Comparison of ENCODE assay signal across 11 cellular contexts in genomic region chr21:38819719-38820147, GRCh38. TPM values are rescaled to one million over a fixed set of nuclear protein-coding genes. Genes with fewer than 3 reads are reported as not detected.
A peak's percentile ranks its signal among the peaks of the same experiment; 100 is the strongest.
DNase-seq lines count a peak whose midpoint lies in the region; ATAC-seq, FAIRE-seq and TF ChIP-seq lines count a peak whose summit lies in the region.
"Had no signal": no experiment of that assay in that cellular context is flagged by ENCODE, and none has a peak within 500 bp of the region (broad histone marks: within the 10 kb centered on the region; RNA-seq: fewer than 3 reads in every experiment).

No MANE protein-coding gene starts in this region.

- peak; percentile 94 for FAIRE-seq in keratinocyte (lab: Jason Lieb, UNC)

- dilution Hi-C loops in keratinocyte (cut with MboI; ENCODE audit: extremely low pct_ligation_motif_present, low sequenced_read_pairs), result no loop called here

- no peaks in the 10 kb centered on the region for H3K27me3 ChIP-seq in keratinocyte (ENCODE audit: control insufficient read depth, extremely low read depth, insufficient read depth, low read length)
- no peaks in the 10 kb centered on the region for H3K27me3 ChIP-seq in smooth muscle cell (ENCODE audit: low read depth)

- H3K9me1 ChIP-seq in keratinocyte (ENCODE audit: control insufficient read depth, extremely low read depth, insufficient read depth, low read length), result peaks cover 2% of the 10 kb centered on the region

- WGBS in smooth muscle cell (ENCODE audit: low lambda C conversion rate), result 71% methylated on average over 8 of the region's 8 CpGs

- H3K4me3 ChIP-seq in keratinocyte (ENCODE audit: control insufficient read depth in 2 of 3, extremely low read depth in 1 of 3, insufficient read depth in 2 of 3, low read depth in 1 of 3, low read length in 3 of 3) (peak overlapping the region in 2 of 3 experiments; percentile 27), smooth muscle cell (no peak overlapping the region)

- H3K36me3 ChIP-seq in keratinocyte (ENCODE audit: control insufficient read depth in 2 of 2, extremely low read depth in 1 of 2, insufficient read depth in 2 of 2, low read length in 2 of 2) (peaks cover 52 to 79% of the 10 kb centered on the region in 2 experiments), smooth muscle cell (ENCODE audit: low read depth) (peaks cover 53% of the 10 kb centered on the region)

- H4K20me1 ChIP-seq in keratinocyte (ENCODE audit: control insufficient read depth, extremely low read depth, insufficient read depth, low read length), result no peaks in the 10 kb centered on the region
- H4K20me1 ChIP-seq in smooth muscle cell (ENCODE audit: low read depth), result peaks cover 25% of the 10 kb centered on the region

- no peak for ATAC-seq in GM21360 (IDR thresholded peaks at IDR 0.05; ENCODE audit: unreplicated experiment)

- no peak for TF ChIP-seq CTCF in keratinocyte (optimal IDR thresholded peaks at IDR 0.05 in 1 of 3, IDR thresholded peaks at IDR 0.05 in 1 of 3, conservative IDR thresholded peaks at IDR 0.05 in 1 of 3; ENCODE audit: extremely low read depth in 1 of 3, insufficient read depth in 2 of 3, low read length in 3 of 3)
- no peak for TF ChIP-seq CTCF in smooth muscle cell (IDR thresholded peaks at IDR 0.05; ENCODE audit: borderline replicate concordance, insufficient read depth, poor library complexity, severe bottlenecking)

- peaks cover 85% of the 10 kb centered on the region for H3F3A ChIP-seq in smooth muscle cell (ENCODE audit: low read depth)

- H3K9ac ChIP-seq in keratinocyte (ENCODE audit: control insufficient read depth, extremely low read depth, insufficient read depth, low read length), result peak overlapping the region; percentile 52
- H3K9ac ChIP-seq in smooth muscle cell (ENCODE audit: low read depth), result peak overlapping the region; percentile 29

- H3K27ac ChIP-seq in keratinocyte (ENCODE audit: control insufficient read depth, insufficient read depth, low read length) (peak overlapping the region; percentile 81), smooth muscle cell (ENCODE audit: low read depth) (peak overlapping the region; percentile 81)

- peak; percentile 72 for DNase-seq in GM03348 (ENCODE audit: low spot score)
- DNase-seq in amniotic epithelial cell (ENCODE audit: low read depth), result peak; percentile 58
- no peak for DNase-seq in keratinocyte (ENCODE audit: low read depth, low spot score)
- no peak for DNase-seq in smooth muscle cell (lab: John Stamatoyannopoulos, UW; ENCODE audit: unreplicated experiment)
- DNase-seq in COLO829 (ENCODE audit: low spot score), result no peak
- no peak for DNase-seq in iPS-NIHi7 (ENCODE audit: extremely low spot score)
- no peak for DNase-seq in SHP77 (lab: John Stamatoyannopoulos, UW)
- DNase-seq: DMS79 treated with DMSO at 0.1 percent for 48 hours, glutamatergic neuron, Kasumi-1 had no signal

- H2AFZ ChIP-seq in keratinocyte (ENCODE audit: control insufficient read depth, low read length) (no peak overlapping the region), smooth muscle cell (ENCODE audit: low read depth) (no peak overlapping the region)

- peaks cover 30% of the 10 kb centered on the region for H3K4me1 ChIP-seq in keratinocyte (ENCODE audit: control insufficient read depth, extremely low read depth, insufficient read depth, low read length)
- H3K4me1 ChIP-seq in smooth muscle cell (ENCODE audit: low read depth), result no peaks in the 10 kb centered on the region

- peak overlapping the region; percentile 50 for H3K4me2 ChIP-seq in keratinocyte (ENCODE audit: control insufficient read depth, extremely low read depth, insufficient read depth, low read depth, low read length)
- H3K4me2 ChIP-seq in smooth muscle cell, result peak overlapping the region; percentile 57

- H3K9me3 ChIP-seq in keratinocyte (ENCODE audit: control insufficient read depth, low read depth, low read length) (peaks cover 3% of the 10 kb centered on the region), smooth muscle cell (replicated peaks; ENCODE audit: low read depth) (no peaks in the 10 kb centered on the region)

- H3K79me2 ChIP-seq in keratinocyte (ENCODE audit: control insufficient read depth, insufficient read depth, low read length), result peaks cover 21% of the 10 kb centered on the region
- peaks cover 16% of the 10 kb centered on the region for H3K79me2 ChIP-seq in smooth muscle cell (ENCODE audit: low read depth)

RNA-seq across cellular contexts. Expression of gene ETS2, which starts 14.0 kb away (rescaled TPM):
- polyA plus RNA-seq in keratinocyte (58.5 to 61.4 TPM (median 60.3 TPM) in 3 replicates), smooth muscle cell (63.8 and 65.9 TPM in 2 replicates)
- 143 TPM for polyA plus RNA-seq in keratinocyte (2011; ENCODE audit: low read depth)
- polyA plus RNA-seq in keratinocyte (2011; cell fraction: cytosol; rRNA removed), result 29.1 and 35.4 TPM in 2 replicates
- polyA plus RNA-seq in keratinocyte (2011; cell fraction: nucleus; rRNA removed), result 122 and 140 TPM in 2 replicates
- polyA plus RNA-seq in keratinocyte (2012; ENCODE audit: low replicate concordance), result 37.3 and 92.4 TPM in 2 replicates
- 46.3 to 57.2 TPM (median 49.1 TPM) in 3 replicates for polyA minus RNA-seq in keratinocyte
- polyA minus RNA-seq in keratinocyte (2011; cell fraction: cytosol; rRNA and poly(A)+ RNA removed), result 34.7 TPM
- 70.5 and 112 TPM in 2 replicates for polyA minus RNA-seq in keratinocyte (2011; cell fraction: nucleus; rRNA and poly(A)+ RNA removed)
- total RNA-seq in smooth muscle cell, result 77.0 and 77.7 TPM in 2 replicates

Comparison
In these comparisons a context has a peak if more than half of its experiments do, and no peak if none do; other contexts are left out.
1. DNase-seq: peak in GM03348 (single experiment) and amniotic epithelial cell (single experiment); none in keratinocyte (single experiment), smooth muscle cell (single experiment), COLO829 (single experiment), iPS-NIHi7 (single experiment) and SHP77 (0 of 2).